ENCODE assay signal across 1 cellular context in genomic region chr1:150548632-150549495, GRCh38.
A peak's percentile ranks its signal among the peaks of the same experiment; 100 is the strongest.
TF ChIP-seq lines count a peak whose summit lies in the region.

ADAMTSL4 (plus strand) TSS chr1:150549408; CDS start chr1:150552289, 2,881 bp downstream.

TF ChIP-seq in H1, 55 proteins besides CTCF, POLR2A, EP300 and RAD21 (continued from another document):
- TF ChIP-seq NRF1 (IDR thresholded peaks at IDR 0.05; ENCODE audit: low read depth, low read length) (no peak), SAP30 (IDR thresholded peaks at IDR 0.05; ENCODE audit: insufficient read depth, insufficient replicate concordance, low read length) (no peak), GABPA (IDR thresholded peaks at IDR 0.05; ENCODE audit: borderline replicate concordance, insufficient read depth, low read length) (0 out of 2 replicates have a peak, but pooled peaks have one; percentile 20), PHF8 (conservative IDR thresholded peaks at IDR 0.05; ENCODE audit: low read depth, low read length) (peak; percentile 37; the same call in 1 of the 2 replicates), CEBPB (IDR thresholded peaks at IDR 0.05; ENCODE audit: low read depth, low read length) (0 out of 2 replicates have a peak, but pooled peaks have one; percentile 9), CHD2 (IDR thresholded peaks at IDR 0.05; ENCODE audit: low read length) (no peak), KDM4A (IDR thresholded peaks at IDR 0.05; ENCODE audit: low read depth, low read length, severe bottlenecking) (peak; percentile 76), RFX5 (IDR thresholded peaks at IDR 0.05; ENCODE audit: borderline replicate concordance, low read depth, low read length) (no peak), KDM1A (IDR thresholded peaks at IDR 0.05; ENCODE audit: borderline replicate concordance, low read length) (no peak), ASH2L (IDR thresholded peaks at IDR 0.05; ENCODE audit: low read length) (peak; percentile 62)
- TF ChIP-seq, protein P1, sequence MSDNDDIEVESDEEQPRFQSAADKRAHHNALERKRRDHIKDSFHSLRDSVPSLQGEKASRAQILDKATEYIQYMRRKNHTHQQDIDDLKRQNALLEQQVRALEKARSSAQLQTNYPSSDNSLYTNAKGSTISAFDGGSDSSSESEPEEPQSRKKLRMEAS (IDR thresholded peaks at IDR 0.05), result peak; percentile 70
